2 cellular contexts compared by ENCODE assay signal in the genomic region with DNA sequence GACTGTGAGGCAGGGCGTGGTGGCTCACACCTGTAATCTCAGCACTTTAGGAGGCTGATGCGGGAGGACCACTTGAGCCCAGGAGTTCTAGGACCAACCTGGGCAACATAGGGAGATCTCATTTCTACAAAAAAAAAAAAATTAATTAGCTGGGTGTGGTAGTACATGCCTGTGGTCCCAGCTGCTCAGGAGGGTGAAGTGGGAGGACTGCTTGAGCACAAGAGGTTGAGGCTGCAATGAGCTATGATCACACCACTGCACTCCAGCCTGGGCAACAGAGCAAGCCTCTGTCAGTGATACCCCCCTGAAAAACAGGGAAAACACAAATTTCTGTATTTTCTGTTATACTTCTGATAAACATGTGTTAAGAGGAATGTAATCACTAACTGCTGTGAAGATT.
TF ChIP-seq lines count a peak whose summit lies in the region.

No MANE protein-coding gene starts in this region.

TF ChIP-seq in SK-N-SH, 30 proteins besides CTCF, POLR2A, EP300 and RAD21 (continued from another document):
- TF ChIP-seq, protein P1, sequence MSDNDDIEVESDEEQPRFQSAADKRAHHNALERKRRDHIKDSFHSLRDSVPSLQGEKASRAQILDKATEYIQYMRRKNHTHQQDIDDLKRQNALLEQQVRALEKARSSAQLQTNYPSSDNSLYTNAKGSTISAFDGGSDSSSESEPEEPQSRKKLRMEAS (IDR thresholded peaks at IDR 0.05; ENCODE audit: low read depth), result no peak
- TF ChIP-seq POLR2AphosphoS5 (IDR thresholded peaks at IDR 0.05; ENCODE audit: low read depth, low read length), result no peak
- TF ChIP-seq, protein P2, sequence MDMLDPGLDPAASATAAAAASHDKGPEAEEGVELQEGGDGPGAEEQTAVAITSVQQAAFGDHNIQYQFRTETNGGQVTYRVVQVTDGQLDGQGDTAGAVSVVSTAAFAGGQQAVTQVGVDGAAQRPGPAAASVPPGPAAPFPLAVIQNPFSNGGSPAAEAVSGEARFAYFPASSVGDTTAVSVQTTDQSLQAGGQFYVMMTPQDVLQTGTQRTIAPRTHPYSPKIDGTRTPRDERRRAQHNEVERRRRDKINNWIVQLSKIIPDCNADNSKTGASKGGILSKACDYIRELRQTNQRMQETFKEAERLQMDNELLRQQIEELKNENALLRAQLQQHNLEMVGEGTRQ (IDR thresholded peaks at IDR 0.05; ENCODE audit: borderline replicate concordance, low read depth, low read length), result no peak
- no peak for TF ChIP-seq MXI1 (IDR thresholded peaks at IDR 0.05; ENCODE audit: low read depth, low read length)
- TF ChIP-seq NFIC (IDR thresholded peaks at IDR 0.05; ENCODE audit: borderline replicate concordance), result no peak
- TF ChIP-seq, protein P3, sequence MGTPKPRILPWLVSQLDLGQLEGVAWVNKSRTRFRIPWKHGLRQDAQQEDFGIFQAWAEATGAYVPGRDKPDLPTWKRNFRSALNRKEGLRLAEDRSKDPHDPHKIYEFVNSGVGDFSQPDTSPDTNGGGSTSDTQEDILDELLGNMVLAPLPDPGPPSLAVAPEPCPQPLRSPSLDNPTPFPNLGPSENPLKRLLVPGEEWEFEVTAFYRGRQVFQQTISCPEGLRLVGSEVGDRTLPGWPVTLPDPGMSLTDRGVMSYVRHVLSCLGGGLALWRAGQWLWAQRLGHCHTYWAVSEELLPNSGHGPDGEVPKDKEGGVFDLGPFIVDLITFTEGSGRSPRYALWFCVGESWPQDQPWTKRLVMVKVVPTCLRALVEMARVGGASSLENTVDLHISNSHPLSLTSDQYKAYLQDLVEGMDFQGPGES (IDR thresholded peaks at IDR 0.05; ENCODE audit: low read depth, low read length), result no peak
- no peak for TF ChIP-seq TCF12 (IDR thresholded peaks at IDR 0.05)
- TF ChIP-seq JUND (IDR thresholded peaks at IDR 0.05), result no peak
- no peak for TF ChIP-seq GATA2 (CRISPR knock-in tag; IDR thresholded peaks at IDR 0.05)
- TF ChIP-seq RFX5 (IDR thresholded peaks at IDR 0.05; ENCODE audit: low read length), result no peak
- TF ChIP-seq FOXM1 (IDR thresholded peaks at IDR 0.05; ENCODE audit: low read depth), result no peak

TF ChIP-seq in SK-N-SH treated with all-trans-retinoic acid at 6 μM for 48 hours, 23 proteins besides CTCF, POLR2A, EP300 and RAD21 (continued from another document):
- TF ChIP-seq, protein P4, sequence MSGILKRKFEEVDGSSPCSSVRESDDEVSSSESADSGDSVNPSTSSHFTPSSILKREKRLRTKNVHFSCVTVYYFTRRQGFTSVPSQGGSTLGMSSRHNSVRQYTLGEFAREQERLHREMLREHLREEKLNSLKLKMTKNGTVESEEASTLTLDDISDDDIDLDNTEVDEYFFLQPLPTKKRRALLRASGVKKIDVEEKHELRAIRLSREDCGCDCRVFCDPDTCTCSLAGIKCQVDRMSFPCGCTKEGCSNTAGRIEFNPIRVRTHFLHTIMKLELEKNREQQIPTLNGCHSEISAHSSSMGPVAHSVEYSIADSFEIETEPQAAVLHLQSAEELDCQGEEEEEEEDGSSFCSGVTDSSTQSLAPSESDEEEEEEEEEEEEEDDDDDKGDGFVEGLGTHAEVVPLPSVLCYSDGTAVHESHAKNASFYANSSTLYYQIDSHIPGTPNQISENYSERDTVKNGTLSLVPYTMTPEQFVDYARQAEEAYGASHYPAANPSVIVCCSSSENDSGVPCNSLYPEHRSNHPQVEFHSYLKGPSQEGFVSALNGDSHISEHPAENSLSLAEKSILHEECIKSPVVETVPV (CRISPR knock-in tag; IDR thresholded peaks at IDR 0.05), result no peak
- TF ChIP-seq OSR1 (CRISPR knock-in tag; IDR thresholded peaks at IDR 0.05) (no peak), ARNTL (CRISPR knock-in tag; IDR thresholded peaks at IDR 0.05; ENCODE audit: borderline replicate concordance, low read depth) (no peak), ZNF8 (CRISPR knock-in tag; IDR thresholded peaks at IDR 0.05) (no peak), TOX (CRISPR knock-in tag; IDR thresholded peaks at IDR 0.05; ENCODE audit: borderline replicate concordance) (no peak), RARB (CRISPR knock-in tag; IDR thresholded peaks at IDR 0.05) (no peak), CSDC2 (CRISPR knock-in tag; IDR thresholded peaks at IDR 0.05) (no peak), TCF4 (CRISPR knock-in tag; IDR thresholded peaks at IDR 0.05; ENCODE audit: borderline replicate concordance) (no peak), GLIS3 (CRISPR knock-in tag; IDR thresholded peaks at IDR 0.05) (no peak), ZNF70 (CRISPR knock-in tag; IDR thresholded peaks at IDR 0.05) (no peak), ZFP3 (CRISPR knock-in tag; IDR thresholded peaks at IDR 0.05) (no peak), ESRRG (CRISPR knock-in tag; IDR thresholded peaks at IDR 0.05) (no peak)
- TF ChIP-seq, protein P5, sequence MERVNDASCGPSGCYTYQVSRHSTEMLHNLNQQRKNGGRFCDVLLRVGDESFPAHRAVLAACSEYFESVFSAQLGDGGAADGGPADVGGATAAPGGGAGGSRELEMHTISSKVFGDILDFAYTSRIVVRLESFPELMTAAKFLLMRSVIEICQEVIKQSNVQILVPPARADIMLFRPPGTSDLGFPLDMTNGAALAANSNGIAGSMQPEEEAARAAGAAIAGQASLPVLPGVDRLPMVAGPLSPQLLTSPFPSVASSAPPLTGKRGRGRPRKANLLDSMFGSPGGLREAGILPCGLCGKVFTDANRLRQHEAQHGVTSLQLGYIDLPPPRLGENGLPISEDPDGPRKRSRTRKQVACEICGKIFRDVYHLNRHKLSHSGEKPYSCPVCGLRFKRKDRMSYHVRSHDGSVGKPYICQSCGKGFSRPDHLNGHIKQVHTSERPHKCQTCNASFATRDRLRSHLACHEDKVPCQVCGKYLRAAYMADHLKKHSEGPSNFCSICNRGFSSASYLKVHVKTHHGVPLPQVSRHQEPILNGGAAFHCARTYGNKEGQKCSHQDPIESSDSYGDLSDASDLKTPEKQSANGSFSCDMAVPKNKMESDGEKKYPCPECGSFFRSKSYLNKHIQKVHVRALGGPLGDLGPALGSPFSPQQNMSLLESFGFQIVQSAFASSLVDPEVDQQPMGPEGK (CRISPR knock-in tag; IDR thresholded peaks at IDR 0.05; ENCODE audit: borderline replicate concordance), result no peak
- TF ChIP-seq, protein P6, sequence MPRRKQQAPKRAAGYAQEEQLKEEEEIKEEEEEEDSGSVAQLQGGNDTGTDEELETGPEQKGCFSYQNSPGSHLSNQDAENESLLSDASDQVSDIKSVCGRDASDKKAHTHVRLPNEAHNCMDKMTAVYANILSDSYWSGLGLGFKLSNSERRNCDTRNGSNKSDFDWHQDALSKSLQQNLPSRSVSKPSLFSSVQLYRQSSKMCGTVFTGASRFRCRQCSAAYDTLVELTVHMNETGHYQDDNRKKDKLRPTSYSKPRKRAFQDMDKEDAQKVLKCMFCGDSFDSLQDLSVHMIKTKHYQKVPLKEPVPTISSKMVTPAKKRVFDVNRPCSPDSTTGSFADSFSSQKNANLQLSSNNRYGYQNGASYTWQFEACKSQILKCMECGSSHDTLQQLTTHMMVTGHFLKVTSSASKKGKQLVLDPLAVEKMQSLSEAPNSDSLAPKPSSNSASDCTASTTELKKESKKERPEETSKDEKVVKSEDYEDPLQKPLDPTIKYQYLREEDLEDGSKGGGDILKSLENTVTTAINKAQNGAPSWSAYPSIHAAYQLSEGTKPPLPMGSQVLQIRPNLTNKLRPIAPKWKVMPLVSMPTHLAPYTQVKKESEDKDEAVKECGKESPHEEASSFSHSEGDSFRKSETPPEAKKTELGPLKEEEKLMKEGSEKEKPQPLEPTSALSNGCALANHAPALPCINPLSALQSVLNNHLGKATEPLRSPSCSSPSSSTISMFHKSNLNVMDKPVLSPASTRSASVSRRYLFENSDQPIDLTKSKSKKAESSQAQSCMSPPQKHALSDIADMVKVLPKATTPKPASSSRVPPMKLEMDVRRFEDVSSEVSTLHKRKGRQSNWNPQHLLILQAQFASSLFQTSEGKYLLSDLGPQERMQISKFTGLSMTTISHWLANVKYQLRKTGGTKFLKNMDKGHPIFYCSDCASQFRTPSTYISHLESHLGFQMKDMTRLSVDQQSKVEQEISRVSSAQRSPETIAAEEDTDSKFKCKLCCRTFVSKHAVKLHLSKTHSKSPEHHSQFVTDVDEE (CRISPR knock-in tag; IDR thresholded peaks at IDR 0.05), result no peak
- TF ChIP-seq, protein P7, sequence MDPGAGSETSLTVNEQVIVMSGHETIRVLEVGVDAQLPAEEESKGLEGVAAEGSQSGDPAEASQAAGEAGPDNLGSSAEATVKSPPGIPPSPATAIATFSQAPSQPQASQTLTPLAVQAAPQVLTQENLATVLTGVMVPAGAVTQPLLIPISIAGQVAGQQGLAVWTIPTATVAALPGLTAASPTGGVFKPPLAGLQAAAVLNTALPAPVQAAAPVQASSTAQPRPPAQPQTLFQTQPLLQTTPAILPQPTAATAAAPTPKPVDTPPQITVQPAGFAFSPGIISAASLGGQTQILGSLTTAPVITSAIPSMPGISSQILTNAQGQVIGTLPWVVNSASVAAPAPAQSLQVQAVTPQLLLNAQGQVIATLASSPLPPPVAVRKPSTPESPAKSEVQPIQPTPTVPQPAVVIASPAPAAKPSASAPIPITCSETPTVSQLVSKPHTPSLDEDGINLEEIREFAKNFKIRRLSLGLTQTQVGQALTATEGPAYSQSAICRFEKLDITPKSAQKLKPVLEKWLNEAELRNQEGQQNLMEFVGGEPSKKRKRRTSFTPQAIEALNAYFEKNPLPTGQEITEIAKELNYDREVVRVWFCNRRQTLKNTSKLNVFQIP (CRISPR knock-in tag; IDR thresholded peaks at IDR 0.05; ENCODE audit: borderline replicate concordance, low read depth), result no peak
- TF ChIP-seq, protein P8, sequence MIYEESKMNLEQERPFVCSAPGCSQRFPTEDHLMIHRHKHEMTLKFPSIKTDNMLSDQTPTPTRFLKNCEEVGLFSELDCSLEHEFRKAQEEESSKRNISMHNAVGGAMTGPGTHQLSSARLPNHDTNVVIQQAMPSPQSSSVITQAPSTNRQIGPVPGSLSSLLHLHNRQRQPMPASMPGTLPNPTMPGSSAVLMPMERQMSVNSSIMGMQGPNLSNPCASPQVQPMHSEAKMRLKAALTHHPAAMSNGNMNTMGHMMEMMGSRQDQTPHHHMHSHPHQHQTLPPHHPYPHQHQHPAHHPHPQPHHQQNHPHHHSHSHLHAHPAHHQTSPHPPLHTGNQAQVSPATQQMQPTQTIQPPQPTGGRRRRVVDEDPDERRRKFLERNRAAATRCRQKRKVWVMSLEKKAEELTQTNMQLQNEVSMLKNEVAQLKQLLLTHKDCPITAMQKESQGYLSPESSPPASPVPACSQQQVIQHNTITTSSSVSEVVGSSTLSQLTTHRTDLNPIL (CRISPR knock-in tag; IDR thresholded peaks at IDR 0.05; ENCODE audit: low read depth), result no peak
TF ChIP-seq in SK-N-SH treated with all-trans-retinoic acid at 6 μM for 48 hours: peak in this region for 0.
